ENCODE assay signal across 18 cellular contexts in genomic region chrX:50471390-50471789, GRCh38. TPM values are rescaled to one million over a fixed set of nuclear protein-coding genes. Genes with fewer than 3 reads are reported as not detected.
DNase-seq lines count a peak whose midpoint lies in the region; ATAC-seq lines count a peak whose summit lies in the region.
"Had no signal": no experiment of that assay in that cellular context is flagged by ENCODE, and none has a peak within 500 bp of the region (broad histone marks: within the 10 kb centered on the region; RNA-seq: fewer than 3 reads in every experiment).

No MANE protein-coding gene starts in this region.

- no peak for DNase-seq in activated naive CD4-positive, alpha-beta T cell treated with anti-CD3 and anti-CD28 coated beads, Interleukin-2, amount 50 U/mL, for 16 hours
- DNase-seq in SK-N-DZ (ENCODE audit: low spot score) = peak; percentile 30
- DNase-seq in retina = peak; percentile 56
- no peak for DNase-seq in NCI-H1436 (lab: John Stamatoyannopoulos, UW)
- no peak for DNase-seq in NCI-H1105 treated with DMSO at 0.1 percent for 48 hours (lab: John Stamatoyannopoulos, UW)
- DNase-seq: activated CD4-positive, alpha-beta T cell treated with anti-CD3 and anti-CD28 coated beads for 4 hours; COR-L47; GF-D8; GM23248; SHP77 treated with DMSO at 0.1 percent for 48 hours; T1000 had no signal

- H3K36me3 ChIP-seq in iPS-20b (ENCODE audit: insufficient read depth, low read depth, low read length) = no peaks in the 10 kb centered on the region
- H3K36me3 ChIP-seq: neutrophil had no signal

- H3K27me3 ChIP-seq in iPS-20b (ENCODE audit: insufficient read depth, low read length) = peaks cover 72% of the 10 kb centered on the region

- no peak overlapping the region for H3K27ac Mint-ChIP-seq in activated naive CD4-positive, alpha-beta T cell treated with anti-CD3 and anti-CD28 coated beads, Interleukin-2, amount 50 U/mL, for 24 hours

- H3K4me3 Mint-ChIP-seq in activated naive CD4-positive, alpha-beta T cell treated with anti-CD3 and anti-CD28 coated beads, Interleukin-2, amount 50 U/mL, for 24 hours = peak overlapping the region; percentile 31
- H3K4me3 Mint-ChIP-seq: central memory CD8-positive, alpha-beta T cell had no signal

- H3K36me3 Mint-ChIP-seq in activated naive CD4-positive, alpha-beta T cell treated with anti-CD3 and anti-CD28 coated beads, Interleukin-2, amount 50 U/mL, for 24 hours = no peaks in the 10 kb centered on the region

- H3K4me3 ChIP-seq in iPS-20b (ENCODE audit: low read length) = peak overlapping the region; percentile 68; the same call in 1 of the 2 replicates
- H3K4me3 ChIP-seq: GM23248, lung had no signal

- H3K27me3 Mint-ChIP-seq in activated naive CD4-positive, alpha-beta T cell treated with anti-CD3 and anti-CD28 coated beads, Interleukin-2, amount 50 U/mL, for 24 hours = peaks cover 23% of the 10 kb centered on the region

- H3K4me1 ChIP-seq in iPS-20b (ENCODE audit: insufficient read depth, low read length) = no peaks in the 10 kb centered on the region

- no peak overlapping the region for H3K27ac ChIP-seq in iPS-20b (ENCODE audit: low read length)
- H3K27ac ChIP-seq: GM23248, neutrophil had no signal

- H3K9ac ChIP-seq in iPS-20b (ENCODE audit: low read depth, low read length) = no peak overlapping the region
- H3K9ac ChIP-seq: GM23248 had no signal

- H3K9me3 ChIP-seq in iPS-20b (ENCODE audit: insufficient read depth, low read depth, low read length) = no peaks in the 10 kb centered on the region
- H3K9me3 ChIP-seq: neutrophil had no signal

- ATAC-seq in HG03442 (IDR thresholded peaks at IDR 0.05; ENCODE audit: unreplicated experiment) = no peak

- peaks cover 3% of the 10 kb centered on the region for H3K4me1 Mint-ChIP-seq in activated naive CD4-positive, alpha-beta T cell treated with anti-CD3 and anti-CD28 coated beads, Interleukin-2, amount 50 U/mL, for 24 hours
- H3K4me1 Mint-ChIP-seq: central memory CD8-positive, alpha-beta T cell had no signal

- no peaks in the 10 kb centered on the region for H3K9me3 Mint-ChIP-seq in activated naive CD4-positive, alpha-beta T cell treated with anti-CD3 and anti-CD28 coated beads, Interleukin-2, amount 50 U/mL, for 24 hours
- H3K9me3 Mint-ChIP-seq: central memory CD8-positive, alpha-beta T cell had no signal

RNA-seq across cellular contexts. Expression of gene DGKK, which starts 0.8 kb away (rescaled TPM):
- 8.7 and 9.2 TPM in 2 replicates for polyA plus RNA-seq in SK-N-DZ (2014; cell fraction: cytosol; rRNA removed)
- 5.4 and 6.4 TPM in 2 replicates for polyA plus RNA-seq in SK-N-DZ (2014; cell fraction: nucleus; rRNA removed)
- polyA plus RNA-seq: GM23248, right cardiac atrium had no signal

Comparison
In these comparisons a context has a peak if more than half of its experiments do, and no peak if none do; other contexts are left out.
1. DNase-seq: peak in SK-N-DZ (single experiment) and retina (single experiment); none in activated naive CD4-positive, alpha-beta T cell treated with anti-CD3 and anti-CD28 coated beads, Interleukin-2, amount 50 U/mL, for 16 hours (single experiment), NCI-H1436 (single experiment) and NCI-H1105 treated with DMSO at 0.1 percent for 48 hours (single experiment).